16 cellular contexts compared by ENCODE assay signal in genomic region chr20:10635476-10636208, GRCh38. TPM values are rescaled to one million over a fixed set of nuclear protein-coding genes. Genes with fewer than 3 reads are reported as not detected.
DNase-seq lines count a peak whose midpoint lies in the region; ATAC-seq, FAIRE-seq and TF ChIP-seq lines count a peak whose summit lies in the region.
"Had no signal": no experiment of that assay in that cellular context is flagged by ENCODE, and none has a peak within 500 bp of the region (broad histone marks: within the 10 kb centered on the region; RNA-seq: fewer than 3 reads in every experiment).

No MANE protein-coding gene starts in this region.

- no peaks in the 10 kb centered on the region for H3K9me3 ChIP-seq in BLaER1 treated with 17β-estradiol and CSF1 and Interleukin-3, amounts not matched to agents 10 nM and 100 nM (replicated peaks in 1 of 11)
- H3K9me3 ChIP-seq in right lobe of liver: no peaks in the 10 kb centered on the region
- H3K9me3 ChIP-seq: testis had no signal

- DNase-seq in fibroblast of mammary gland (ENCODE audit: low read depth): peak; percentile 39
- no peak for DNase-seq in right lobe of liver
- no peak for DNase-seq in kidney glomerular epithelial cell (lab: John Stamatoyannopoulos, UW)
- DNase-seq: activated CD4-positive, CD25-positive, alpha-beta regulatory T cell treated with anti-CD3 and anti-CD28 coated beads, Interleukin-2, amount 50 U/mL, for 72 hours; activated naive CD8-positive, alpha-beta T cell treated with anti-CD3 and anti-CD28 coated beads, Interleukin-2, amount 10 ng/mL, durations not matched to agents 7 days and 5 days; activated T-cell treated with anti-CD3 and anti-CD28 coated beads, Interleukin-2, amount 50 U/mL, for 1 hour; DMS79; NK-92 treated with Interleukin-12 subunit alpha and Interleukin-12 subunit beta, amount 100 ng/mL, for 24 hours; T-cell; testis had no signal

- peaks cover 0 to 15% (median 0%) of the 10 kb centered on the region in 11 experiments; a peak in 2 of 22 replicates for H4K20me1 ChIP-seq in BLaER1 treated with 17β-estradiol and CSF1 and Interleukin-3, amounts not matched to agents 10 nM and 100 nM

- H3K4me3 ChIP-seq in BLaER1 treated with 17β-estradiol and CSF1 and Interleukin-3, amounts not matched to agents 10 nM and 100 nM: 0 out of 20 replicates have a peak overlapping the region, but pooled peaks of 1 of the 10 experiments have one; percentile 33
- no peak overlapping the region for H3K4me3 ChIP-seq in fibroblast of mammary gland (ENCODE audit: control insufficient read depth, low read depth, low read length)
- H3K4me3 ChIP-seq in skin epidermis: no peak overlapping the region
- H3K4me3 ChIP-seq in right lobe of liver: no peak overlapping the region
- H3K4me3 ChIP-seq: testis had no signal

- 84% methylated on average over 5 of the region's 5 CpGs for WGBS in right lobe of liver (ENCODE audit: insufficient coverage, low coverage, low lambda C conversion rate, missing lambda C conversion rate)

- H3K27ac ChIP-seq in BLaER1 treated with 17β-estradiol and CSF1 and Interleukin-3, amounts not matched to agents 10 nM and 100 nM: peak overlapping the region in 3 of 11 experiments; percentile 5 to 73 (median 50); a peak in 4 of 22 replicates
- H3K27ac ChIP-seq in skin epidermis (peak overlapping the region in 19 of 21 experiments; percentile 21 to 82 (median 67)), right lobe of liver (no peak overlapping the region)
- H3K27ac ChIP-seq: testis had no signal

- TF ChIP-seq CTCF in fibroblast of mammary gland (conservative IDR thresholded peaks at IDR 0.05; ENCODE audit: control insufficient read depth, insufficient read depth, low read depth, low read length): no peak
- TF ChIP-seq CTCF in right lobe of liver (IDR thresholded peaks at IDR 0.05): no peak

- H3K9ac ChIP-seq in BLaER1 treated with 17β-estradiol and CSF1 and Interleukin-3, amounts not matched to agents 10 nM and 100 nM: peak overlapping the region in 1 of 11 experiments; percentile 66; a peak in 1 of 22 replicates

- H3K4me1 ChIP-seq in BLaER1 treated with 17β-estradiol and CSF1 and Interleukin-3, amounts not matched to agents 10 nM and 100 nM: peaks cover 23 to 36% (median 33%) of the 10 kb centered on the region in 10 experiments
- no peaks in the 10 kb centered on the region for H3K4me1 ChIP-seq in right lobe of liver

- ATAC-seq in right lobe of liver (no peak), GM21381 (IDR thresholded peaks at IDR 0.05; ENCODE audit: unreplicated experiment) (no peak), HG02870 (IDR thresholded peaks at IDR 0.05; ENCODE audit: unreplicated experiment) (no peak)
- ATAC-seq: natural killer cell treated with Interleukin-12 subunit alpha and Interleukin-12 subunit beta and Interleukin-15 and Interleukin-18, amount 100 ng/mL, for 72 hours; T-cell had no signal

- H3K36me3 ChIP-seq in BLaER1 treated with 17β-estradiol and CSF1 and Interleukin-3, amounts not matched to agents 10 nM and 100 nM: peaks cover 0 to 39% (median 28%) of the 10 kb centered on the region in 11 experiments; a peak in 18 of 22 replicates
- peaks cover 0 to 3% (median under 1%) of the 10 kb centered on the region in 4 donors for H3K36me3 ChIP-seq in right lobe of liver

- peak; percentile 60 for FAIRE-seq in TTC549 (lab: Jason Lieb, UNC)

- peak overlapping the region; percentile 44 to 97 (median 81) for H3K4me2 ChIP-seq in BLaER1 treated with 17β-estradiol and CSF1 and Interleukin-3, amounts not matched to agents 10 nM and 100 nM

- intact Hi-C loops in right lobe of liver (cut with DNase I): no loop called here

- peaks cover 0 to 20% (median 0%) of the 10 kb centered on the region in 11 experiments; a peak in 4 of 22 replicates for H3K27me3 ChIP-seq in BLaER1 treated with 17β-estradiol and CSF1 and Interleukin-3, amounts not matched to agents 10 nM and 100 nM
- H3K27me3 ChIP-seq in right lobe of liver: no peaks in the 10 kb centered on the region
- H3K27me3 ChIP-seq: testis had no signal

- TF ChIP-seq POLR2A in right lobe of liver (IDR thresholded peaks at IDR 0.05): no peak

RNA-seq across cellular contexts. Expression of gene JAG1, which starts 38.2 kb away (rescaled TPM):
- 1 to 10 TPM; 3.1 to 8.5 (median 6.7) TPM for total RNA-seq in right lobe of liver

Comparison
In these comparisons a context has a peak if more than half of its experiments do, and no peak if none do; other contexts are left out.
1. H3K27ac ChIP-seq: peak in skin epidermis (19 of 21); none in right lobe of liver (0 of 3).